In the genomic region with DNA sequence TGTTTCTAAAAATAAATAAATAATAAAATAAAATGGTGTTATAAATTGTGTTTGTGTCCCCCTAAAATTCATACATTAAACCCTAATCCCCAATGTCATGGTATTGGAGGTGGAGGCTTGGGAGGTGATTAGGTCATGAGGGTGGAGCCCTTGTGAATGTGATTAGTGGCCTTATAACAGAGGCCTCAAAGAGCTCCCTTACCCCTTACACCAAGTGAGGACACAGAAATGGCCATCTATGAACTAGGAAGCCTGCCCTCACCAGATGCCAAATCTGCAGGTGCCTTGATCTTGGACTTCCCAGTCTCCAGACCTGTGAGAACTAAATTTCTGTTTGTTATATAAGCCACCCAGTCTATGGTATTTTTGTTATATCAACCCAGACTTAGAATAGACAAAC, we compare ENCODE assay signal across 8 cellular contexts.
"Had no signal": no experiment of that assay in that cellular context is flagged by ENCODE, and none has a peak within 500 bp of the region (broad histone marks: within the 10 kb centered on the region; RNA-seq: fewer than 3 reads in every experiment).

No MANE protein-coding gene starts in this region.

- H3K4me3 ChIP-seq: GM12878 had no signal

- DNase-seq: GDM1, GF-D8 had no signal

- ATAC-seq: GM12878 had no signal

- FAIRE-seq: G401.6, GM12878, GM12891, GM12892, GM18507, GM19239 had no signal
